ENCODE assay signal across 8 cellular contexts in genomic region chr9:35116898-35117551, GRCh38. TPM values are rescaled to one million over a fixed set of nuclear protein-coding genes. Genes with fewer than 3 reads are reported as not detected.
DNase-seq lines count a peak whose midpoint lies in the region; FAIRE-seq and TF ChIP-seq lines count a peak whose summit lies in the region.

No MANE protein-coding gene starts in this region.

- H3K18ac ChIP-seq in neuronal stem cell (ENCODE audit: low read length): no peak overlapping the region

- peak overlapping the region; percentile 94 for H3K4me3 ChIP-seq in DOHH2 (ENCODE audit: low read length)
- H3K4me3 ChIP-seq in neuronal stem cell (ENCODE audit: low read length in 2 of 2): peak overlapping the region in 1 of 2 donors; percentile 42

- no peaks in the 10 kb centered on the region for H3K9me2 ChIP-seq in DOHH2 (replicated peaks; ENCODE audit: control insufficient read depth, low read length)

- no peak overlapping the region for H4K8ac ChIP-seq in neuronal stem cell (ENCODE audit: low read depth, low read length)

- H3K9me3 ChIP-seq in DOHH2 (ENCODE audit: control insufficient read depth, insufficient read depth, low read length) (no peaks in the 10 kb centered on the region), neuronal stem cell (replicated peaks in 1 of 2; ENCODE audit: control insufficient read depth in 2 of 2, insufficient read depth in 1 of 2, low read depth in 1 of 2, low read length in 2 of 2) (no peaks in the 10 kb centered on the region)

- H2BK15ac ChIP-seq in neuronal stem cell (ENCODE audit: low read length): no peak overlapping the region

- FAIRE-seq in H54 (lab: Jason Lieb, UNC): peak; percentile 68

- H3K79me2 ChIP-seq in DOHH2 (ENCODE audit: control insufficient read depth, low read length): no peaks in the 10 kb centered on the region

- H3K14ac ChIP-seq in neuronal stem cell (ENCODE audit: low read length): no peak overlapping the region

- no CpG with 5 or more reads among the region's 30 CpGs for WGBS in neuronal stem cell (ENCODE audit: extremely low coverage in 2 of 2, insufficient read length in 2 of 2, insufficient replicate concordance in 1 of 2), 2 donors

- TF ChIP-seq CTCF in DOHH2 (IDR thresholded peaks at IDR 0.05; ENCODE audit: low read depth, low read length, poor library complexity, severe bottlenecking): peak; percentile 88

- no peak overlapping the region for H2BK12ac ChIP-seq in neuronal stem cell (ENCODE audit: low read length)

- H3F3A ChIP-seq in DOHH2 (ENCODE audit: control insufficient read depth, insufficient read depth): peaks cover 19% of the 10 kb centered on the region

- no peak overlapping the region for H3K9ac ChIP-seq in neuronal stem cell (ENCODE audit: low read depth, low read length, poor library complexity)

- no peaks in the 10 kb centered on the region for H3K27me3 ChIP-seq in DOHH2 (ENCODE audit: control insufficient read depth, low read length)
- peaks cover 0 to 3% (median 0%) of the 10 kb centered on the region in 3 experiments for H3K27me3 ChIP-seq in neuronal stem cell (ENCODE audit: control insufficient read depth in 3 of 3, insufficient read depth in 3 of 3, low read depth in 1 of 3, low read length in 3 of 3)

- no peak overlapping the region for H3K23ac ChIP-seq in neuronal stem cell (ENCODE audit: low read depth, low read length, poor library complexity)

- DNase-seq in H54 (ENCODE audit: insufficient read length, low spot score): peak; percentile 67
- DNase-seq in M059J (ENCODE audit: low read depth): peak; percentile 95
- DNase-seq in SIG-M5 (lab: John Stamatoyannopoulos, UW): peak; percentile 14
- peak; percentile 81 for DNase-seq in activated gamma-delta T cell treated with anti-CD3 and anti-CD28 coated beads, Interleukin-2, amount 50 U/mL, for 16 hours (ENCODE audit: low read depth)
- DNase-seq in foreskin melanocyte: peak; percentile 88
- DNase-seq in neuronal stem cell (ENCODE audit: low spot score): peak; percentile 91
- peak; percentile 96 for DNase-seq in stromal cell of bone marrow (ENCODE audit: low read depth)

- H3K79me1 ChIP-seq in neuronal stem cell (ENCODE audit: low read depth, low read length): peaks cover 3% of the 10 kb centered on the region

- H4K20me1 ChIP-seq in DOHH2 (ENCODE audit: control insufficient read depth, insufficient read depth, low read depth, low read length): no peaks in the 10 kb centered on the region

- H3K4ac ChIP-seq in neuronal stem cell (ENCODE audit: low read length): no peak overlapping the region

- H2BK120ac ChIP-seq in neuronal stem cell (ENCODE audit: low read depth, low read length): no peak overlapping the region

- H2AFZ ChIP-seq in neuronal stem cell (ENCODE audit: low read length): peak overlapping the region; percentile 81

- H4K91ac ChIP-seq in neuronal stem cell (ENCODE audit: low read depth, low read length, poor library complexity): no peak overlapping the region

- H3K36me3 ChIP-seq in DOHH2 (ENCODE audit: control insufficient read depth, low read length): no peaks in the 10 kb centered on the region
- H3K36me3 ChIP-seq in neuronal stem cell (replicated peaks in 1 of 2; ENCODE audit: control insufficient read depth in 2 of 2, insufficient read depth in 2 of 2, low read length in 2 of 2): no peaks in the 10 kb centered on the region

- no peak overlapping the region for H2BK5ac ChIP-seq in neuronal stem cell (ENCODE audit: low read length)

- no peak overlapping the region for H3K27ac ChIP-seq in DOHH2 (ENCODE audit: low read depth, low read length)
- no peak overlapping the region for H3K27ac ChIP-seq in neuronal stem cell (replicated peaks; ENCODE audit: low read length)

- H3K4me1 ChIP-seq in DOHH2 (ENCODE audit: control insufficient read depth, low read length) (peaks cover 33% of the 10 kb centered on the region), neuronal stem cell (ENCODE audit: control insufficient read depth in 2 of 2, insufficient read depth in 1 of 2, low read depth in 1 of 2, low read length in 2 of 2) (peaks cover 18 to 19% of the 10 kb centered on the region in 2 donors)

- H3K4me2 ChIP-seq in DOHH2 (ENCODE audit: low read length): peak overlapping the region; percentile 97
- H3K4me2 ChIP-seq in neuronal stem cell (ENCODE audit: insufficient read depth, low read length, poor library complexity, severe bottlenecking): peak overlapping the region; percentile 92

- no peak overlapping the region for H2AK5ac ChIP-seq in neuronal stem cell (ENCODE audit: low read depth, low read length)

- no peak for TF ChIP-seq POLR2A in H54 (IDR thresholded peaks at IDR 0.05; ENCODE audit: low read depth, low read length)

RNA-seq across cellular contexts. Expression of gene ATOSB, which starts 1.4 kb away (rescaled TPM):
- 31.2 and 40.8 TPM in 2 replicates for total RNA-seq in M059J (2014; rRNA removed; shearing (Covaris generic))
- 22.3 TPM for polyA plus RNA-seq in neuronal stem cell (2013, experiment 1 of 2)
- 22.3 TPM for polyA plus RNA-seq in neuronal stem cell (2013, experiment 2 of 2)

RNA-seq across cellular contexts. Expression of gene STOML2, which starts 14.1 kb away (rescaled TPM):
- 124 and 135 TPM in 2 replicates for total RNA-seq in M059J (2014; rRNA removed; shearing (Covaris generic))
- 135 TPM for polyA plus RNA-seq in neuronal stem cell (2013, experiment 1 of 2)
- 135 TPM for polyA plus RNA-seq in neuronal stem cell (2013, experiment 2 of 2)

RNA-seq across cellular contexts. Expression of gene PIGO, which starts 20.6 kb away (rescaled TPM):
- total RNA-seq in M059J (2014; rRNA removed; shearing (Covaris generic)): 27.5 and 29.2 TPM in 2 replicates
- 9.3 TPM for polyA plus RNA-seq in neuronal stem cell (2013, experiment 1 of 2)
- 9.1 TPM for polyA plus RNA-seq in neuronal stem cell (2013, experiment 2 of 2)

RNA-seq across cellular contexts. Expression of gene FANCG, which starts 37.3 kb away (rescaled TPM):
- total RNA-seq in M059J (2014; rRNA removed; shearing (Covaris generic)): 37.1 and 46.7 TPM in 2 replicates
- polyA plus RNA-seq in neuronal stem cell (2013, experiment 1 of 2): 61.9 TPM
- 57.5 TPM for polyA plus RNA-seq in neuronal stem cell (2013, experiment 2 of 2)

RNA-seq across cellular contexts. Expression of gene VCP, which starts 44.6 kb away (rescaled TPM):
- 269 and 438 TPM in 2 replicates for total RNA-seq in M059J (2014; rRNA removed; shearing (Covaris generic))
- polyA plus RNA-seq in neuronal stem cell (2013, experiment 1 of 2): 97.4 TPM
- polyA plus RNA-seq in neuronal stem cell (2013, experiment 2 of 2): 97.3 TPM

Comparison
In these comparisons a context has a peak if more than half of its experiments do, and no peak if none do; other contexts are left out.
1. DNase-seq: peak in every context shown above with its lines; median percentile 96 in stromal cell of bone marrow; 95 in M059J; 91 in neuronal stem cell; 88 in foreskin melanocyte; 81 in activated gamma-delta T cell treated with anti-CD3 and anti-CD28 coated beads, Interleukin-2, amount 50 U/mL, for 16 hours; 67 in H54; 14 in SIG-M5.